30 cellular contexts compared by ENCODE assay signal in genomic region chr2:143341478-143341877, GRCh38.
"Had no signal": no experiment of that assay in that cellular context is flagged by ENCODE, and none has a peak within 500 bp of the region (broad histone marks: within the 10 kb centered on the region; RNA-seq: fewer than 3 reads in every experiment).

No MANE protein-coding gene starts in this region.

- H3K27me3 ChIP-seq: neutrophil, pancreas, spleen, suprapubic skin, testis, tibial artery, transverse colon, upper lobe of right lung, uterus had no signal

- DNase-seq: naive thymus-derived CD8-positive, alpha-beta T cell; nephron progenitor cell; nucleus accumbens; pancreas; right cardiac atrium; spleen; stimulated activated CD4-positive, alpha-beta T cell treated with anti-CD3 and anti-CD28 coated beads, Interleukin-12 subunit alpha, Interleukin-12 subunit beta, amount 100 ng/mL, for 4 hours; stimulated activated CD4-positive, alpha-beta T cell treated with anti-CD3 and anti-CD28 coated beads, Interleukin-1b, Interleukin-23, amount 100 ng/mL, for 48 hours; stimulated activated CD4-positive, alpha-beta T cell treated with anti-CD3 and anti-CD28 coated beads, Interleukin-4, amount 100 ng/mL, for 1 hour; stimulated activated CD4-positive, alpha-beta T cell treated with anti-CD3 and anti-CD28 coated beads, Interleukin-4, amount 100 ng/mL, for 4 hours; stimulated activated CD8-positive, alpha-beta memory T cell treated with anti-CD3 and anti-CD28 coated beads, Interleukin-4, amount 100 ng/mL, for 48 hours; stimulated activated naive CD4-positive, alpha-beta T cell; stimulated activated naive CD8-positive, alpha-beta T cell treated with anti-CD3 and anti-CD28 coated beads, Interleukin-15, amount 100 ng/mL, for 72 hours; stimulated activated naive CD8-positive, alpha-beta T cell treated with anti-CD3 and anti-CD28 coated beads, Interleukin-15, Interleukin-2, amounts not matched to agents 100 U/mL and 50 U/mL, for 24 hours; substantia nigra; testis; tibial artery; transverse colon; upper lobe of right lung; uterus had no signal

- H3K9me3 Mint-ChIP-seq: naive thymus-derived CD8-positive, alpha-beta T cell; natural killer cell treated with Interleukin-12 subunit alpha and Interleukin-12 subunit beta and Interleukin-15 and Interleukin-18, amount 100 ng/mL, for 72 hours; nephron progenitor cell; neural crest cell; stimulated activated memory B cell treated with anti-CD40 and anti-IgM and Interleukin-4, amounts not matched to agents 10 μg/mL and 1 μg/mL and 100 μg/mL, for 72 hours; stimulated activated naive CD8-positive, alpha-beta T cell treated with anti-CD3 and anti-CD28 coated beads, Interleukin-15, amount 100 ng/mL, for 72 hours; type B pancreatic cell had no signal

- H3K27ac ChIP-seq: neutrophil, pancreas, prostate gland, skin epidermis, spleen, suprapubic skin, testis, tibial artery, transverse colon, upper lobe of right lung, uterus had no signal

- H3K4me3 ChIP-seq: pancreas, prostate gland, skin epidermis, smooth muscle cell, spleen, suprapubic skin, testis, tibial artery, transverse colon, upper lobe of right lung, uterus had no signal

- H3K36me3 Mint-ChIP-seq: natural killer cell treated with Interleukin-12 subunit alpha and Interleukin-12 subunit beta and Interleukin-15 and Interleukin-18, amount 100 ng/mL, for 72 hours; type B pancreatic cell had no signal

- H3K27me3 Mint-ChIP-seq: naive thymus-derived CD8-positive, alpha-beta T cell; natural killer cell treated with Interleukin-12 subunit alpha and Interleukin-12 subunit beta and Interleukin-15 and Interleukin-18, amount 100 ng/mL, for 72 hours; stimulated activated memory B cell treated with anti-CD40 and anti-IgM and Interleukin-4, amounts not matched to agents 10 μg/mL and 1 μg/mL and 100 μg/mL, for 72 hours; stimulated activated naive CD8-positive, alpha-beta T cell treated with anti-CD3 and anti-CD28 coated beads, Interleukin-15, amount 100 ng/mL, for 72 hours had no signal

- H3K27ac Mint-ChIP-seq: natural killer cell treated with Interleukin-12 subunit alpha and Interleukin-12 subunit beta and Interleukin-15 and Interleukin-18, amount 100 ng/mL, for 72 hours; nephron progenitor cell; stimulated activated memory B cell treated with anti-CD40 and anti-IgM and Interleukin-4, amounts not matched to agents 10 μg/mL and 1 μg/mL and 100 μg/mL, for 72 hours; stimulated activated naive CD8-positive, alpha-beta T cell treated with anti-CD3 and anti-CD28 coated beads, Interleukin-15, amount 100 ng/mL, for 72 hours; type B pancreatic cell had no signal

- H3K36me3 ChIP-seq: neutrophil, pancreas, prostate gland, spleen, suprapubic skin, tibial artery, transverse colon, upper lobe of right lung, uterus had no signal

- H3K4me1 Mint-ChIP-seq: neural crest cell had no signal

- H3K4me2 ChIP-seq: smooth muscle cell had no signal

- H3K4me3 Mint-ChIP-seq: naive thymus-derived CD8-positive, alpha-beta T cell; natural killer cell treated with Interleukin-12 subunit alpha and Interleukin-12 subunit beta and Interleukin-15 and Interleukin-18, amount 100 ng/mL, for 72 hours; nephron progenitor cell; neural crest cell; stimulated activated memory B cell treated with anti-CD40 and anti-IgM and Interleukin-4, amounts not matched to agents 10 μg/mL and 1 μg/mL and 100 μg/mL, for 72 hours; stimulated activated naive CD8-positive, alpha-beta T cell treated with anti-CD3 and anti-CD28 coated beads, Interleukin-15, amount 100 ng/mL, for 72 hours; type B pancreatic cell had no signal

- ATAC-seq: naive thymus-derived CD8-positive, alpha-beta T cell; natural killer cell treated with Interleukin-12 subunit alpha and Interleukin-12 subunit beta and Interleukin-15 and Interleukin-18, amount 100 ng/mL, for 72 hours; pancreas; right cardiac atrium; sciatic nerve; stimulated activated memory B cell treated with anti-CD40 and anti-IgM and Interleukin-4, amounts not matched to agents 10 μg/mL and 1 μg/mL and 100 μg/mL, for 72 hours; stimulated activated naive CD8-positive, alpha-beta T cell treated with anti-CD3 and anti-CD28 coated beads, Interleukin-15, amount 100 ng/mL, for 72 hours; stimulated activated naive CD8-positive, alpha-beta T cell treated with anti-CD3 and anti-CD28 coated beads, Interleukin-15, Interleukin-2, amounts not matched to agents 100 U/mL and 50 U/mL, for 24 hours; upper lobe of right lung had no signal

- H3K4me1 ChIP-seq: pancreas, prostate gland, spleen, suprapubic skin, testis, transverse colon, upper lobe of right lung, uterus had no signal

- H3K9me3 ChIP-seq: neutrophil, pancreas, prostate gland, spleen, suprapubic skin, testis, tibial artery, transverse colon, upper lobe of right lung, uterus had no signal
